Comparison of ENCODE assay signal across 1 cellular context in genomic region chr18:59502222-59502898, GRCh38.
TF ChIP-seq lines count a peak whose summit lies in the region.

No MANE protein-coding gene starts in this region.

TF ChIP-seq in HEK293, 187 proteins besides CTCF, POLR2A, EP300 and RAD21 (continued from another document and continues in another):
- no peak; the same call in 1 of the 2 replicates for TF ChIP-seq ZNF639 (tag by site-specific recombination; IDR thresholded peaks at IDR 0.05)
- no peak for TF ChIP-seq ZBTB7A (tag by site-specific recombination; IDR thresholded peaks at IDR 0.05; ENCODE audit: low read depth)
- TF ChIP-seq SETDB1 (IDR thresholded peaks at IDR 0.05; ENCODE audit: insufficient read length, low read length) = no peak
- peak; percentile 82 for TF ChIP-seq OSR2 (tag by site-specific recombination; IDR thresholded peaks at IDR 0.05)
- peak; percentile 94 for TF ChIP-seq SP7 (tag by site-specific recombination; IDR thresholded peaks at IDR 0.05)
- peak; percentile 64; the same call in 1 of the 2 replicates for TF ChIP-seq ZNF600 (tag by site-specific recombination; IDR thresholded peaks at IDR 0.05)
- TF ChIP-seq TRIM28 (IDR thresholded peaks at IDR 0.05; ENCODE audit: borderline replicate concordance, low read length) = peak; percentile 52; the same call in 1 of the 2 replicates
- TF ChIP-seq ZNF23 (tag by site-specific recombination; IDR thresholded peaks at IDR 0.05; ENCODE audit: borderline replicate concordance) = no peak
- peak; percentile 31; the same call in 1 of the 2 replicates for TF ChIP-seq ZNF398 (tag by site-specific recombination; IDR thresholded peaks at IDR 0.05)
- 0 out of 2 replicates have a peak, but pooled peaks have one; percentile 21 for TF ChIP-seq PATZ1 (tag by site-specific recombination; IDR thresholded peaks at IDR 0.05)
- peak; percentile 82; the same call in 1 of the 2 replicates for TF ChIP-seq ZNF362 (tag by site-specific recombination; IDR thresholded peaks at IDR 0.05)
- peak; percentile 54 for TF ChIP-seq GLI2 (tag by site-specific recombination; IDR thresholded peaks at IDR 0.05; ENCODE audit: borderline replicate concordance, low read depth)
- TF ChIP-seq ZNF184 (tag by site-specific recombination; IDR thresholded peaks at IDR 0.05) = 0 out of 2 replicates have a peak, but pooled peaks have one; percentile 44
- TF ChIP-seq TSHZ1 (tag by site-specific recombination; IDR thresholded peaks at IDR 0.05; ENCODE audit: borderline replicate concordance) = peak; percentile 77
- peak; percentile 43; the same call in 1 of the 2 replicates for TF ChIP-seq ZNF2 (tag by site-specific recombination; IDR thresholded peaks at IDR 0.05)
- TF ChIP-seq ZFP37 (tag by site-specific recombination; IDR thresholded peaks at IDR 0.05) = no peak
- peak; percentile 31 for TF ChIP-seq OVOL3 (tag by site-specific recombination; IDR thresholded peaks at IDR 0.05)
- TF ChIP-seq WT1 (tag by site-specific recombination; IDR thresholded peaks at IDR 0.05) = peak; percentile 96
- peak; percentile 60; the same call in 1 of the 2 replicates for TF ChIP-seq ZBTB20 (tag by site-specific recombination; IDR thresholded peaks at IDR 0.05)
- TF ChIP-seq KLF17 (tag by site-specific recombination; IDR thresholded peaks at IDR 0.05) = peak; percentile 73; the same call in 1 of the 2 replicates
- 0 out of 2 replicates have a peak, but pooled peaks have one; percentile 12 for TF ChIP-seq KLF16 (tag by site-specific recombination; IDR thresholded peaks at IDR 0.05)
- TF ChIP-seq ZFP41 (tag by site-specific recombination; IDR thresholded peaks at IDR 0.05; ENCODE audit: borderline replicate concordance) = no peak
- peak; percentile 88 for TF ChIP-seq ZNF449 (tag by site-specific recombination; IDR thresholded peaks at IDR 0.05)
- peak; percentile 94 for TF ChIP-seq ZXDB (tag by site-specific recombination; IDR thresholded peaks at IDR 0.05)
- peak; percentile 7 for TF ChIP-seq ZNF335 (tag by site-specific recombination; conservative IDR thresholded peaks at IDR 0.05)
- no peak for TF ChIP-seq ZNF354C (tag by site-specific recombination; IDR thresholded peaks at IDR 0.05; ENCODE audit: borderline replicate concordance, low read depth)
- TF ChIP-seq ZNF341 (tag by site-specific recombination; IDR thresholded peaks at IDR 0.05; ENCODE audit: low read depth) = peak; percentile 43; the same call in 1 of the 2 replicates
- no peak for TF ChIP-seq ZNF707 (tag by site-specific recombination; IDR thresholded peaks at IDR 0.05)
- 0 out of 2 replicates have a peak, but pooled peaks have one; percentile 25 for TF ChIP-seq ZNF324 (tag by site-specific recombination; IDR thresholded peaks at IDR 0.05)
- TF ChIP-seq ZNF792 (tag by site-specific recombination; IDR thresholded peaks at IDR 0.05) = 0 out of 2 replicates have a peak, but pooled peaks have one; percentile 44
- no peak for TF ChIP-seq PRDM2 (tag by site-specific recombination; IDR thresholded peaks at IDR 0.05; ENCODE audit: borderline replicate concordance)
- TF ChIP-seq GFI1B (tag by site-specific recombination; IDR thresholded peaks at IDR 0.05) = peak; percentile 67
- peak; percentile 76 for TF ChIP-seq ZBTB8A (tag by site-specific recombination; IDR thresholded peaks at IDR 0.05)
- peak; percentile 82 for TF ChIP-seq INSM2 (tag by site-specific recombination; IDR thresholded peaks at IDR 0.05)
- TF ChIP-seq KLF10 (tag by site-specific recombination; IDR thresholded peaks at IDR 0.05) = peak; percentile 77
- no peak for TF ChIP-seq ZNF223 (tag by site-specific recombination; IDR thresholded peaks at IDR 0.05)
- TF ChIP-seq GLIS1 (tag by site-specific recombination; IDR thresholded peaks at IDR 0.05) = peak; percentile 74
- TF ChIP-seq ZNF654 (tag by site-specific recombination; IDR thresholded peaks at IDR 0.05; ENCODE audit: low read depth) = no peak
- TF ChIP-seq FEZF1 (tag by site-specific recombination; IDR thresholded peaks at IDR 0.05) = peak; percentile 99
